ENCODE assay signal across 25 cellular contexts in the genomic region with DNA sequence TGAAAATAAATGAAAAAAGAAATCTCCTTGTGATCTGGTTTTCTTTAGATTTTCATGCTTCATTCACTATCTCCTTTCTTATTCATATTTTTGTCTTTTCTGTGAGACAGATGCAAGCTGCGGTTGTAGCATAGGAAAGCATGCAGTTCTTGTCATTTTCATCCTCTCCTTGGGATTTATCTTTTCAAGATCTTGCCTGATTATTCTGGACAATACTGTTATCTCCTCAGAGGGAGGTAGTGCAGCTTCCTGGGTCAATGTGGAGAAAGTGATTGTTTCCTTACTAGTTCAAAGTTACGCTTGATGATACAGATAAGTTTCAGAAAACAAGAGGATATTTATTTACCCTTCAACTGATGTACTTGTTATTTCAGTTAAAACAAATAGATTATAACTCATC.
"Had no signal": no experiment of that assay in that cellular context is flagged by ENCODE, and none has a peak within 500 bp of the region (broad histone marks: within the 10 kb centered on the region; RNA-seq: fewer than 3 reads in every experiment).

No MANE protein-coding gene starts in this region.

- H3K4me3 Mint-ChIP-seq: activated B cell treated with CpG ODN at 0.5 μM for 24 hours; activated CD4-positive, alpha-beta T cell treated with anti-CD3 and anti-CD28 coated beads for 36 hours; activated naive CD8-positive, alpha-beta T cell; activated T-cell treated with anti-CD3 and anti-CD28 coated beads, Interleukin-2, amount 50 U/mL, for 4 hours; memory B cell; nephron progenitor cell; T-helper 1 cell treated with Interleukin-12 subunit alpha and Interleukin-12 subunit beta and Interleukin-4 antibody, amounts not matched to agents 30 μg/mL and 1 μg/mL, for 36 hours had no signal

- ATAC-seq: activated CD4-positive, alpha-beta T cell treated with anti-CD3 and anti-CD28 coated beads for 36 hours; activated T-cell treated with anti-CD3 and anti-CD28 coated beads, Interleukin-2, amount 50 U/mL, for 4 hours had no signal

- H3K4me3 ChIP-seq: adrenal gland, coronary artery, esophagus squamous epithelium, sigmoid colon, testis, upper lobe of right lung had no signal

- H3K27ac ChIP-seq: adrenal gland, coronary artery, esophagus squamous epithelium, parathyroid adenoma, sigmoid colon, testis, upper lobe of right lung had no signal

- H3K27ac Mint-ChIP-seq: activated B cell treated with CpG ODN at 0.5 μM for 24 hours; activated CD4-positive, alpha-beta T cell treated with anti-CD3 and anti-CD28 coated beads for 36 hours; activated naive CD8-positive, alpha-beta T cell; activated T-helper 2 cell treated with anti-CD3 and anti-CD28 coated beads, Interferon-gamma antibody, Interleukin-2, Interleukin-4, amounts not matched to agents 10 μg/mL and 5 μg/mL and 100 μg/mL, durations not matched to agents 14 hours and 24 hours and 36 hours; memory B cell; T-helper 1 cell treated with Interleukin-12 subunit alpha and Interleukin-12 subunit beta and Interleukin-4 antibody, amounts not matched to agents 30 μg/mL and 1 μg/mL, for 36 hours had no signal

- H3K27me3 ChIP-seq: adrenal gland, esophagus squamous epithelium, sigmoid colon, testis, upper lobe of right lung had no signal

- H3K4me1 Mint-ChIP-seq: activated B cell treated with CpG ODN at 0.5 μM for 24 hours; activated CD4-positive, alpha-beta T cell treated with anti-CD3 and anti-CD28 coated beads for 36 hours had no signal

- H3K36me3 Mint-ChIP-seq: activated naive CD8-positive, alpha-beta T cell had no signal

- H3K36me3 ChIP-seq: esophagus squamous epithelium, upper lobe of right lung had no signal

- H3K27me3 Mint-ChIP-seq: activated B cell treated with CpG ODN at 0.5 μM for 24 hours, memory B cell had no signal

- FAIRE-seq: bronchial epithelial cell had no signal

- H3K79me2 ChIP-seq: parathyroid adenoma had no signal

- DNase-seq: activated B cell treated with CpG ODN at 0.5 μM for 24 hours; activated CD4-positive, alpha-beta T cell treated with anti-CD3 and anti-CD28 coated beads for 36 hours; activated CD4-positive, alpha-beta T cell treated with anti-CD3 and anti-CD28 coated beads, Interleukin-2, amount 50 U/mL, for 48 hours; activated CD8-positive, alpha-beta memory T cell treated with anti-CD3 and anti-CD28 coated beads, Interleukin-2, amount 50 U/mL, for 48 hours; activated naive CD4-positive, alpha-beta T cell; activated T-cell treated with anti-CD3 and anti-CD28 coated beads, Interleukin-2, amount 50 U/mL, for 4 hours; adrenal gland; cerebellar nuclear complex; esophagus squamous epithelium; left ventricle myocardium superior; nephron progenitor cell; nucleus accumbens; sigmoid colon; stimulated activated CD4-positive, alpha-beta T cell treated with anti-CD3 and anti-CD28 coated beads, Interleukin-2, amount 100 ng/mL, for 48 hours; stimulated activated naive CD4-positive, alpha-beta T cell; T1000; testis; upper lobe of right lung had no signal

- H3K9ac ChIP-seq: parathyroid adenoma had no signal

- H3K4me1 ChIP-seq: adrenal gland, esophagus squamous epithelium, parathyroid adenoma, testis, upper lobe of right lung had no signal

- H3K9me3 ChIP-seq: adrenal gland, esophagus squamous epithelium, sigmoid colon, testis, upper lobe of right lung had no signal

- H3K9me3 Mint-ChIP-seq: activated B cell treated with CpG ODN at 0.5 μM for 24 hours; activated T-cell treated with anti-CD3 and anti-CD28 coated beads, Interleukin-2, amount 50 U/mL, for 4 hours; activated T-helper 2 cell treated with anti-CD3 and anti-CD28 coated beads, Interferon-gamma antibody, Interleukin-2, Interleukin-4, amounts not matched to agents 10 μg/mL and 5 μg/mL and 100 μg/mL, durations not matched to agents 14 hours and 24 hours and 36 hours; memory B cell; T-helper 1 cell treated with Interleukin-12 subunit alpha and Interleukin-12 subunit beta and Interleukin-4 antibody, amounts not matched to agents 30 μg/mL and 1 μg/mL, for 36 hours had no signal
